ENCODE assay signal across 28 cellular contexts in genomic region chr3:156741935-156742334, GRCh38.
"Had no signal": no experiment of that assay in that cellular context is flagged by ENCODE, and none has a peak within 500 bp of the region (broad histone marks: within the 10 kb centered on the region; RNA-seq: fewer than 3 reads in every experiment).

No MANE protein-coding gene starts in this region.

- H3K27ac ChIP-seq: epithelial cell of prostate, gastrocnemius medialis, lower lobe of right lung, neural progenitor cell, prostate gland, right atrium auricular region, suprapubic skin, transverse colon, upper lobe of right lung, uterus had no signal

- H3K36me3 ChIP-seq: gastrocnemius medialis, lower lobe of right lung, neural progenitor cell, prostate gland, right atrium auricular region, suprapubic skin, transverse colon, upper lobe of right lung, uterus had no signal

- ATAC-seq: esophagus mucosa; gastrocnemius medialis; left ventricle myocardium superior; lower lobe of right lung; natural killer cell treated with Interleukin-12 subunit alpha and Interleukin-12 subunit beta and Interleukin-15 and Interleukin-18, amount 100 ng/mL, for 72 hours; sciatic nerve; stimulated activated naive CD8-positive, alpha-beta T cell treated with anti-CD3 and anti-CD28 coated beads, Interleukin-15, amount 100 ng/mL, for 72 hours; upper lobe of right lung had no signal

- H2AFZ ChIP-seq: neural progenitor cell had no signal

- H3K4me2 ChIP-seq: neural progenitor cell, smooth muscle cell had no signal

- DNase-seq: dorsolateral prefrontal cortex; effector CD4-positive, alpha-beta T cell; endodermal cell; foreskin fibroblast; gastrocnemius medialis; head of caudate nucleus; left ventricle myocardium superior; lower lobe of right lung; naive B cell; nucleus accumbens; stimulated activated CD4-positive, alpha-beta T cell treated with anti-CD3 and anti-CD28 coated beads, Interleukin-12 subunit alpha, Interleukin-12 subunit beta, amount 100 ng/mL, for 4 hours; stimulated activated CD4-positive, alpha-beta T cell treated with anti-CD3 and anti-CD28 coated beads, Interleukin-1b, Interleukin-23, amount 100 ng/mL, for 48 hours; stimulated activated CD4-positive, alpha-beta T cell treated with anti-CD3 and anti-CD28 coated beads, Interleukin-4, amount 100 ng/mL, for 1 hour; stimulated activated CD8-positive, alpha-beta memory T cell treated with anti-CD3 and anti-CD28 coated beads, Interleukin-4, amount 100 ng/mL, for 48 hours; stimulated activated naive CD4-positive, alpha-beta T cell; stimulated activated naive CD8-positive, alpha-beta T cell treated with anti-CD3 and anti-CD28 coated beads, Interleukin-15, amount 100 ng/mL, for 72 hours; transverse colon; upper lobe of right lung; uterus had no signal

- H3K9me3 ChIP-seq: gastrocnemius medialis, prostate gland, suprapubic skin, transverse colon, upper lobe of right lung, uterus had no signal

- H3K9ac ChIP-seq: neural progenitor cell had no signal

- H3K27me3 ChIP-seq: dorsolateral prefrontal cortex, gastrocnemius medialis, neural progenitor cell, right atrium auricular region, suprapubic skin, transverse colon, upper lobe of right lung, uterus had no signal

- H3K4me3 ChIP-seq: dorsolateral prefrontal cortex, gastrocnemius medialis, lower lobe of right lung, neural progenitor cell, prostate gland, right atrium auricular region, smooth muscle cell, suprapubic skin, transverse colon, upper lobe of right lung, uterus had no signal

- H3K4me1 ChIP-seq: gastrocnemius medialis, lower lobe of right lung, prostate gland, right atrium auricular region, suprapubic skin, transverse colon, upper lobe of right lung, uterus had no signal
